1 cellular context compared by ENCODE assay signal in the genomic region with DNA sequence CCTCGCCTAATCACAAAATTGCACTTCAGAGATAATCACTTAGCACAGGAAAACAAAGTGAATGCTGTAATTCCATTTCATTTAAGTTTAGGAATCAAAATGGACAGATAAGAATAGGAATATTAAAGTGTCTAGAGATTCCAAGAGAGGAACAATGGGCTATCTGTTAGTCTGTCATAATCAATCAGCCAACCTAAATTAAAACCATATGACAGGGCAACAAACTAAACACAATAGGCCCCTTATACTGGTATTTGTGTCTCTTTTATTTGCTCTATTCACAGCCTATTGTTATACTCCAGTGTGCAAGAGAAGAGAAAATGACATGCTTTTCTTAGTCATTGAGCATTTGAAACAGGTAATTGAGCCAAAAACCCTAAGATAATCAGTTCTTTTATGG.
TF ChIP-seq lines count a peak whose summit lies in the region.

No MANE protein-coding gene starts in this region.

TF ChIP-seq in SK-N-SH treated with all-trans-retinoic acid at 6 μM for 48 hours, 23 proteins besides CTCF, POLR2A, EP300 and RAD21 (continued from another document):
- TF ChIP-seq, protein P1, sequence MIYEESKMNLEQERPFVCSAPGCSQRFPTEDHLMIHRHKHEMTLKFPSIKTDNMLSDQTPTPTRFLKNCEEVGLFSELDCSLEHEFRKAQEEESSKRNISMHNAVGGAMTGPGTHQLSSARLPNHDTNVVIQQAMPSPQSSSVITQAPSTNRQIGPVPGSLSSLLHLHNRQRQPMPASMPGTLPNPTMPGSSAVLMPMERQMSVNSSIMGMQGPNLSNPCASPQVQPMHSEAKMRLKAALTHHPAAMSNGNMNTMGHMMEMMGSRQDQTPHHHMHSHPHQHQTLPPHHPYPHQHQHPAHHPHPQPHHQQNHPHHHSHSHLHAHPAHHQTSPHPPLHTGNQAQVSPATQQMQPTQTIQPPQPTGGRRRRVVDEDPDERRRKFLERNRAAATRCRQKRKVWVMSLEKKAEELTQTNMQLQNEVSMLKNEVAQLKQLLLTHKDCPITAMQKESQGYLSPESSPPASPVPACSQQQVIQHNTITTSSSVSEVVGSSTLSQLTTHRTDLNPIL (CRISPR knock-in tag; IDR thresholded peaks at IDR 0.05; ENCODE audit: low read depth), result no peak
- TF ChIP-seq, protein P2, sequence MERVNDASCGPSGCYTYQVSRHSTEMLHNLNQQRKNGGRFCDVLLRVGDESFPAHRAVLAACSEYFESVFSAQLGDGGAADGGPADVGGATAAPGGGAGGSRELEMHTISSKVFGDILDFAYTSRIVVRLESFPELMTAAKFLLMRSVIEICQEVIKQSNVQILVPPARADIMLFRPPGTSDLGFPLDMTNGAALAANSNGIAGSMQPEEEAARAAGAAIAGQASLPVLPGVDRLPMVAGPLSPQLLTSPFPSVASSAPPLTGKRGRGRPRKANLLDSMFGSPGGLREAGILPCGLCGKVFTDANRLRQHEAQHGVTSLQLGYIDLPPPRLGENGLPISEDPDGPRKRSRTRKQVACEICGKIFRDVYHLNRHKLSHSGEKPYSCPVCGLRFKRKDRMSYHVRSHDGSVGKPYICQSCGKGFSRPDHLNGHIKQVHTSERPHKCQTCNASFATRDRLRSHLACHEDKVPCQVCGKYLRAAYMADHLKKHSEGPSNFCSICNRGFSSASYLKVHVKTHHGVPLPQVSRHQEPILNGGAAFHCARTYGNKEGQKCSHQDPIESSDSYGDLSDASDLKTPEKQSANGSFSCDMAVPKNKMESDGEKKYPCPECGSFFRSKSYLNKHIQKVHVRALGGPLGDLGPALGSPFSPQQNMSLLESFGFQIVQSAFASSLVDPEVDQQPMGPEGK (CRISPR knock-in tag; IDR thresholded peaks at IDR 0.05; ENCODE audit: borderline replicate concordance), result no peak
- TF ChIP-seq BACH2 (CRISPR knock-in tag; IDR thresholded peaks at IDR 0.05; ENCODE audit: borderline replicate concordance), result no peak
TF ChIP-seq in SK-N-SH treated with all-trans-retinoic acid at 6 μM for 48 hours: peak in this region for 0.
